In genomic region chr11:106625566-106625965, GRCh38 we compare ENCODE assay signal across 24 cellular contexts.
DNase-seq lines count a peak whose midpoint lies in the region; ATAC-seq, FAIRE-seq and TF ChIP-seq lines count a peak whose summit lies in the region.
"Had no signal": no experiment of that assay in that cellular context is flagged by ENCODE, and none has a peak within 500 bp of the region (broad histone marks: within the 10 kb centered on the region; RNA-seq: fewer than 3 reads in every experiment).

No MANE protein-coding gene starts in this region.

- no peak overlapping the region for H4K8ac ChIP-seq in IMR-90 (ENCODE audit: low read depth in 2 of 2, low read length in 2 of 2)

- H2BK5ac ChIP-seq in IMR-90 (ENCODE audit: low read depth, low read length, poor library complexity, severe bottlenecking), result no peak overlapping the region

- peaks cover 9% of the 10 kb centered on the region for H3K4me1 Mint-ChIP-seq in astrocyte (ENCODE audit: low read depth, unreplicated experiment)
- H3K4me1 Mint-ChIP-seq: CD4-positive, alpha-beta memory T cell had no signal

- H3K9ac ChIP-seq in IMR-90 (ENCODE audit: low read depth, low read length) (no peak overlapping the region), astrocyte (ENCODE audit: low read length) (no peak overlapping the region)
- H3K9ac ChIP-seq: BLaER1 treated with 17β-estradiol and CSF1 and Interleukin-3, amounts not matched to agents 10 nM and 100 nM had no signal

- no peak for FAIRE-seq in astrocyte (lab: Jason Lieb, UNC)
- FAIRE-seq: GM12891, HepG2 had no signal

- in situ Hi-C loops in IMR-90 (cut with MboI; ENCODE audit: low sequenced_read_pairs), result no loop called here

- no peaks in the 10 kb centered on the region for H3K9me3 ChIP-seq in IMR-90 (ENCODE audit: control insufficient read depth, insufficient read depth, low read length)
- no peaks in the 10 kb centered on the region for H3K9me3 ChIP-seq in astrocyte (ENCODE audit: insufficient read depth, low read depth, low read length)
- H3K9me3 ChIP-seq: BLaER1 treated with 17β-estradiol and CSF1 and Interleukin-3, amounts not matched to agents 10 nM and 100 nM; SJCRH30 had no signal

- WGBS in IMR-90 (ENCODE audit: extremely low coverage in 2 of 2, insufficient read length in 1 of 2), 2 experiments, result 0% methylated on average over 1 of the region's 3 CpGs; no CpG with 5 or more reads in 1 of the 2 experiments

- H3K14ac ChIP-seq in IMR-90 (replicated peaks; ENCODE audit: low read depth, low read length), result no peak overlapping the region

- no peak for TF ChIP-seq CTCF in IMR-90 (conservative IDR thresholded peaks at IDR 0.05; ENCODE audit: low read depth, low read length)
- no peak for TF ChIP-seq CTCF in astrocyte (IDR thresholded peaks at IDR 0.05; ENCODE audit: insufficient read depth, low read depth, low read length)
- no peak for TF ChIP-seq CTCF in fibroblast of the aortic adventitia (IDR thresholded peaks at IDR 0.05; ENCODE audit: insufficient read depth, low read length)

- no peaks in the 10 kb centered on the region for H3K9me1 ChIP-seq in IMR-90 (ENCODE audit: insufficient read depth, low read length)

- no peaks in the 10 kb centered on the region for H3K36me3 ChIP-seq in IMR-90 (ENCODE audit: control insufficient read depth, insufficient read depth, low read length)
- no peaks in the 10 kb centered on the region for H3K36me3 ChIP-seq in astrocyte (ENCODE audit: insufficient read depth, low read length)
- H3K36me3 ChIP-seq: BLaER1 treated with 17β-estradiol and CSF1 and Interleukin-3, amounts not matched to agents 10 nM and 100 nM; SJCRH30 had no signal

- TF ChIP-seq POLR2A in IMR-90 (IDR thresholded peaks at IDR 0.05; ENCODE audit: low read depth, low read length), result no peak

- no peak overlapping the region for H2BK120ac ChIP-seq in IMR-90 (ENCODE audit: low read depth, low read length)

- no peak overlapping the region for H2AK5ac ChIP-seq in IMR-90 (ENCODE audit: low read depth, low read length)

- no peak overlapping the region for H3K4ac ChIP-seq in IMR-90 (ENCODE audit: low read depth, low read length)

- H3K4me3 ChIP-seq in IMR-90 (ENCODE audit: insufficient read depth, low read depth, low read length) (no peak overlapping the region), astrocyte (ENCODE audit: insufficient read depth, low read depth, low read length) (no peak overlapping the region), fibroblast of the aortic adventitia (ENCODE audit: low read depth, low read length) (no peak overlapping the region)
- H3K4me3 ChIP-seq: BLaER1 treated with 17β-estradiol and CSF1 and Interleukin-3, amounts not matched to agents 10 nM and 100 nM; SJCRH30 had no signal

- H2AK9ac ChIP-seq in IMR-90 (replicated peaks; ENCODE audit: low read depth, low read length, poor library complexity), result no peak overlapping the region

- H3K18ac ChIP-seq in IMR-90 (ENCODE audit: low read depth, low read length), result no peak overlapping the region

- H4K91ac ChIP-seq in IMR-90 (ENCODE audit: insufficient read depth, low read depth, low read length), result no peak overlapping the region

- no peak overlapping the region for H3K4me2 ChIP-seq in IMR-90 (ENCODE audit: low read depth, low read length)
- H3K4me2 ChIP-seq in astrocyte (ENCODE audit: low read length), result no peak overlapping the region
- H3K4me2 ChIP-seq: BLaER1 treated with 17β-estradiol and CSF1 and Interleukin-3, amounts not matched to agents 10 nM and 100 nM had no signal

- no peak overlapping the region for H2BK20ac ChIP-seq in IMR-90 (ENCODE audit: low read depth, low read length)

- no peak overlapping the region for H4K5ac ChIP-seq in IMR-90 (ENCODE audit: low read depth, low read length)

- no peaks in the 10 kb centered on the region for H3K27me3 ChIP-seq in IMR-90 (ENCODE audit: control insufficient read depth, insufficient read depth, low read length)
- no peaks in the 10 kb centered on the region for H3K27me3 ChIP-seq in astrocyte (ENCODE audit: insufficient read depth, low read length)
- H3K27me3 ChIP-seq: BLaER1 treated with 17β-estradiol and CSF1 and Interleukin-3, amounts not matched to agents 10 nM and 100 nM; SJCRH30 had no signal

- H3K27ac ChIP-seq in IMR-90 (ENCODE audit: insufficient read depth, low read length) (no peak overlapping the region), astrocyte (ENCODE audit: low read depth, low read length) (no peak overlapping the region)
- H3K27ac ChIP-seq: BLaER1 treated with 17β-estradiol and CSF1 and Interleukin-3, amounts not matched to agents 10 nM and 100 nM; SJCRH30 had no signal

- H3K4me1 ChIP-seq in IMR-90 (ENCODE audit: control insufficient read depth, insufficient read depth, low read length), result no peaks in the 10 kb centered on the region
- no peaks in the 10 kb centered on the region for H3K4me1 ChIP-seq in astrocyte (ENCODE audit: insufficient read depth, low read length)
- H3K4me1 ChIP-seq: BLaER1 treated with 17β-estradiol and CSF1 and Interleukin-3, amounts not matched to agents 10 nM and 100 nM had no signal

- H3K79me1 ChIP-seq in IMR-90 (ENCODE audit: low read depth in 1 of 2, low read length in 2 of 2), result no peaks in the 10 kb centered on the region

- H3K27me3 Mint-ChIP-seq in astrocyte (ENCODE audit: low read depth, unreplicated experiment), result no peaks in the 10 kb centered on the region
- H3K27me3 Mint-ChIP-seq: CD4-positive, alpha-beta memory T cell had no signal

- TF ChIP-seq RAD21 in IMR-90 (IDR thresholded peaks at IDR 0.05; ENCODE audit: low read length), result no peak

- no peak overlapping the region for H3K23ac ChIP-seq in IMR-90 (ENCODE audit: low read depth, low read length)

- no TSS peak for BruUV-seq in IMR-90 (replicated peaks; lab: Mats Ljungman, UMichigan)

- H2AFZ ChIP-seq in IMR-90 (replicated peaks; ENCODE audit: low read length, poor library complexity), result no peak overlapping the region
- no peak overlapping the region for H2AFZ ChIP-seq in astrocyte (ENCODE audit: low read depth, low read length)

- H2BK15ac ChIP-seq in IMR-90 (ENCODE audit: low read depth, low read length), result no peak overlapping the region

- H3K56ac ChIP-seq in IMR-90 (ENCODE audit: extremely low read depth, insufficient read depth, low read length), result no peak overlapping the region

- H3K79me2 ChIP-seq in astrocyte (ENCODE audit: insufficient read depth, low read length), result no peaks in the 10 kb centered on the region

- no peak overlapping the region for H3K4me3 Mint-ChIP-seq in astrocyte (ENCODE audit: unreplicated experiment)
- H3K4me3 Mint-ChIP-seq: CD4-positive, alpha-beta memory T cell; T-helper 1 cell treated with Interleukin-12 subunit alpha and Interleukin-12 subunit beta and Interleukin-4 antibody, amounts not matched to agents 30 μg/mL and 1 μg/mL, for 36 hours had no signal

- H4K20me1 ChIP-seq in IMR-90 (ENCODE audit: insufficient read depth, low read length) (no peaks in the 10 kb centered on the region), astrocyte (ENCODE audit: insufficient read depth, low read length) (no peaks in the 10 kb centered on the region)
- H4K20me1 ChIP-seq: BLaER1 treated with 17β-estradiol and CSF1 and Interleukin-3, amounts not matched to agents 10 nM and 100 nM had no signal

- POLR2A ChIA-PET in IMR-90 (lab: Charles Lee; ENCODE audit: unreplicated experiment), result no interaction called here

- peak; percentile 32; the same call in 1 of the 2 replicates for ATAC-seq in IMR-90 (ENCODE audit: low read depth)
- ATAC-seq in GM21737 (IDR thresholded peaks at IDR 0.05; ENCODE audit: unreplicated experiment), result no peak
- no peak for ATAC-seq in HG03139 (IDR thresholded peaks at IDR 0.05; ENCODE audit: unreplicated experiment)
- ATAC-seq in GM19351 (IDR thresholded peaks at IDR 0.05; ENCODE audit: unreplicated experiment), result no peak
- ATAC-seq: HepG2, Panc1 had no signal

- CTCF ChIA-PET in IMR-90 (lab: Yijun Ruan, JAX), result no interaction called here

- peak overlapping the region; percentile 37 for H3K27ac Mint-ChIP-seq in astrocyte (ENCODE audit: unreplicated experiment)
- H3K27ac Mint-ChIP-seq: CD4-positive, alpha-beta memory T cell; T-helper 1 cell treated with Interleukin-12 subunit alpha and Interleukin-12 subunit beta and Interleukin-4 antibody, amounts not matched to agents 30 μg/mL and 1 μg/mL, for 36 hours had no signal

- peaks cover 5% of the 10 kb centered on the region for H3K9me3 Mint-ChIP-seq in astrocyte (ENCODE audit: unreplicated experiment)

- H3K36me3 Mint-ChIP-seq in astrocyte (ENCODE audit: low read depth, unreplicated experiment), result no peaks in the 10 kb centered on the region
- H3K36me3 Mint-ChIP-seq: CD4-positive, alpha-beta memory T cell had no signal

- intact Hi-C loops in IMR-90 (cut with micrococcal nuclease), result no loop called here

- DNase-seq in IMR-90, result peak; percentile 12
- peak; percentile 16 for DNase-seq in astrocyte (ENCODE audit: low read depth)
- peak; percentile 5 for DNase-seq in fibroblast of the aortic adventitia (ENCODE audit: low read depth)
- no peak for DNase-seq in NCI-H146 (lab: John Stamatoyannopoulos, UW)
- DNase-seq: Caco-2; CD4-positive, alpha-beta memory T cell; DMS 273 treated with DMSO at 0.1 percent for 48 hours; DMS79 treated with DMSO at 0.1 percent for 48 hours; KBM-7; MM.1S; NCI-H1048; NCI-H1436; NCI-H2029; NCI-H226; NCI-H82; SJCRH30 had no signal

- dilution Hi-C loops in IMR-90 (cut with HindIII; ENCODE audit: low sequenced_read_pairs, unreplicated experiment), result no loop called here

TF ChIP-seq in IMR-90, 13 proteins besides CTCF, POLR2A, EP300 and RAD21:
- no peak for TF ChIP-seq NFE2L2 (IDR thresholded peaks at IDR 0.05; ENCODE audit: low read depth, low read length)
